Comparison of ENCODE assay signal across 2 cellular contexts in genomic region chr5:113038714-113039113, GRCh38.
TF ChIP-seq lines count a peak whose summit lies in the region.

No MANE protein-coding gene starts in this region.

TF ChIP-seq in GM23338, 12 proteins besides CTCF, POLR2A, EP300 and RAD21:
- no peak for TF ChIP-seq ZNF462 (CRISPR knock-in tag; IDR thresholded peaks at IDR 0.05)
- TF ChIP-seq EZH2phosphoT487 (IDR thresholded peaks at IDR 0.05; ENCODE audit: unreplicated experiment) = no peak
- TF ChIP-seq STAT1 (IDR thresholded peaks at IDR 0.05; ENCODE audit: unreplicated experiment) = no peak
- TF ChIP-seq POLR2AphosphoS5 (IDR thresholded peaks at IDR 0.05; ENCODE audit: low read depth) = no peak
- TF ChIP-seq CREB1 (CRISPR knock-in tag; IDR thresholded peaks at IDR 0.05; ENCODE audit: low read depth) = no peak
- TF ChIP-seq NANOG (IDR thresholded peaks at IDR 0.05; ENCODE audit: borderline replicate concordance) = no peak
- TF ChIP-seq EZH2 (IDR thresholded peaks at IDR 0.05; ENCODE audit: low read depth, unreplicated experiment) = no peak
- no peak for TF ChIP-seq ETS1 (IDR thresholded peaks at IDR 0.05)
- TF ChIP-seq ZNF114 (CRISPR knock-in tag; IDR thresholded peaks at IDR 0.05) = no peak
- TF ChIP-seq JUNB (IDR thresholded peaks at IDR 0.05; ENCODE audit: unreplicated experiment) = no peak
- TF ChIP-seq ZNF331 (CRISPR knock-in tag; IDR thresholded peaks at IDR 0.05; ENCODE audit: low read depth) = no peak
- no peak for TF ChIP-seq REST (IDR thresholded peaks at IDR 0.05; ENCODE audit: unreplicated experiment)
TF ChIP-seq in GM23338: peak in this region for 0.

TF ChIP-seq in endothelial cell of umbilical vein, 7 proteins besides CTCF, POLR2A, EP300 and RAD21:
- peak; percentile 41 for TF ChIP-seq JUN (IDR thresholded peaks at IDR 0.05; ENCODE audit: borderline replicate concordance, insufficient read depth, insufficient read length, low read depth)
- TF ChIP-seq GATA2 (IDR thresholded peaks at IDR 0.05; ENCODE audit: insufficient read depth, insufficient read length, low read depth, low read length) = no peak
- peak; percentile 34 for TF ChIP-seq FOS (IDR thresholded peaks at IDR 0.05; ENCODE audit: borderline replicate concordance, insufficient read depth, low read length)
